In the genomic region with DNA sequence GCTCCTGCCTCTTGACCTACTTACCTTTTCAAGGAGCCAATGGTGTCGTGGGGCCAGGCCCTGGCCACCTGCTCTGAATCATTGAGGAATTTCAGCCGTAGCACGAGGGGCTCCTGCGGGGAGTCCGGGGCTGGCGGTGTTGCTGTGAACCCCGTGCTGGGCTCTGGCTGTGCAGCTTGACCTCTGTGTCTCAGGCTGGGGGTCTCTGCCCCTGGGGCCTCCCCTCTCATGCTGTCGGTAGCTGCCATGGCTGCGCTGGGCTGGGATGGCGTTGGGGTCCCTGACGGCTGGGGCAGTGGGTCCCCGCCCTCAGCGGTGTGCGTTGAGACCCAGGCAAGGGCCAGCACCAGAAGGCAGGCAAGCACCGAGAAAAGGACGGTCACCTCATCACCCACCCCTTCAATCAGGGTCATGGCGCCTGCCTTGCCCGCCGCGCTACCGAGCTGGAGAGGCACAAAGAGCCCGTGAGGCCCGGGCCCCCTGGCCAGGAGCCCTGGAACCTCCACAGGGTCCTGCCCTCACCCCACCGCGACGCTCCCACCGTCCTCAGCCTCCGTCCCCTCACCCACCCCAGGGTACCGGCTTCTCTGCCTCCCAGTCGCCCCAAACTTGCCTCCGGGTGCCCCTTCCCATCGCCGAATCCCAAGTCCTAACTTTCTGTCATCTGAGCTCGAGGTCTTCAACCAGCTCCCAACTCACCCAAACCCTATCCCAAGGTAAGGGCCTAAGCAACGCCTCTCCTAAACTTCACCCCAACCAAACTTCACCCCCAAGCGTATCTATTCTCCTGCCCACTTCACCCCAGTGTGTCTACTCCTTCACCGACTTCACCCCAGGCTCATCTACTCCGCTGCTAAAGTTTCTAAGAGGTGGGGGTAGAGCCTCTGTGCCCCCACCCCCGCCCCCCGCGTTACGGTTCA, we compare ENCODE assay signal across 8 cellular contexts. TPM values are rescaled to one million over a fixed set of nuclear protein-coding genes. Genes with fewer than 3 reads are reported as not detected.
A peak's percentile ranks its signal among the peaks of the same experiment; 100 is the strongest.
DNase-seq lines count a peak whose midpoint lies in the region; TF ChIP-seq lines count a peak whose summit lies in the region.

No MANE protein-coding gene starts in this region.

- H3K4me2 ChIP-seq in skeletal muscle satellite cell (ENCODE audit: low read length): peak overlapping the region; percentile 99

- H3K9me3 ChIP-seq in HAP-1 (no peaks in the 10 kb centered on the region), WERI-Rb-1 (ENCODE audit: severe bottlenecking) (no peaks in the 10 kb centered on the region), left ventricle myocardium inferior (replicated peaks) (no peaks in the 10 kb centered on the region), skeletal muscle satellite cell (replicated peaks; ENCODE audit: low read length) (no peaks in the 10 kb centered on the region)

- H3K27ac ChIP-seq in WERI-Rb-1 (peak overlapping the region; percentile 98), left ventricle myocardium inferior (replicated peaks) (peak overlapping the region; percentile 96)

- H3K36me3 ChIP-seq in HAP-1 (replicated peaks) (peaks cover 21% of the 10 kb centered on the region), WERI-Rb-1 (peaks cover 26% of the 10 kb centered on the region), left ventricle myocardium inferior (no peaks in the 10 kb centered on the region), skeletal muscle satellite cell (ENCODE audit: insufficient read depth, low read length) (peaks cover 6% of the 10 kb centered on the region)

- intact Hi-C loops in left ventricle myocardium inferior (cut with micrococcal nuclease): no loop called here

- no peak for TF ChIP-seq CTCF in WERI-Rb-1 (IDR thresholded peaks at IDR 0.05; ENCODE audit: low read depth, low read length)
- TF ChIP-seq CTCF in left ventricle myocardium inferior (IDR thresholded peaks at IDR 0.05; ENCODE audit: borderline replicate concordance): no peak

- H3K27me3 ChIP-seq in HAP-1 (ENCODE audit: low read depth) (no peaks in the 10 kb centered on the region), WERI-Rb-1 (ENCODE audit: insufficient read depth, low read depth, severe bottlenecking) (no peaks in the 10 kb centered on the region), left ventricle myocardium inferior (ENCODE audit: low read depth) (no peaks in the 10 kb centered on the region), skeletal muscle satellite cell (ENCODE audit: control insufficient read depth, insufficient read depth, low read length) (no peaks in the 10 kb centered on the region)

- peaks cover 31% of the 10 kb centered on the region for H3K4me1 ChIP-seq in HAP-1
- H3K4me1 ChIP-seq in left ventricle myocardium inferior: peaks cover 82% of the 10 kb centered on the region
- H3K4me1 ChIP-seq in skeletal muscle satellite cell (ENCODE audit: control insufficient read depth, insufficient read depth, low read length): peaks cover 45% of the 10 kb centered on the region

- DNase-seq in HAP-1 (ENCODE audit: low spot score in 2 of 2) (no peak), WERI-Rb-1 (no peak), left ventricle myocardium inferior (no peak), COR-L47 (lab: John Stamatoyannopoulos, UW) (no peak), SHP77 (lab: John Stamatoyannopoulos, UW) (no peak), T1000 (lab: John Stamatoyannopoulos, UW) (no peak), SIG-M5 treated with dmso at 0.1 percent for 504 hours (lab: John Stamatoyannopoulos, UW; ENCODE audit: unreplicated experiment) (no peak)

- H3K9ac ChIP-seq in skeletal muscle satellite cell (ENCODE audit: low read depth, low read length): peak overlapping the region; percentile 99

- H3K4me3 ChIP-seq in HAP-1: peak overlapping the region; percentile 98
- peak overlapping the region; percentile 49 for H3K4me3 ChIP-seq in WERI-Rb-1 (ENCODE audit: low read depth, low read length)
- peak overlapping the region; percentile 89 for H3K4me3 ChIP-seq in left ventricle myocardium inferior
- H3K4me3 ChIP-seq in skeletal muscle satellite cell (ENCODE audit: low read length): peak overlapping the region; percentile 81

- in situ Hi-C loops in HAP-1 (cut with MboI; ENCODE audit: low sequenced_read_pairs): no loop called here

RNA-seq across cellular contexts. Expression of gene TMUB1, which starts 0.9 kb away (rescaled TPM):
- 30.1 TPM for total RNA-seq in left ventricle myocardium inferior
- total RNA-seq in skeletal muscle satellite cell (2012; rRNA removed): 18.8 and 25.1 TPM in 2 replicates

RNA-seq across cellular contexts. Expression of gene FASTK, which starts 1.8 kb away (rescaled TPM):
- 75.7 TPM for total RNA-seq in left ventricle myocardium inferior
- 58.3 and 85.2 TPM in 2 replicates for total RNA-seq in skeletal muscle satellite cell (2012; rRNA removed)

RNA-seq across cellular contexts. Expression of gene AGAP3, which starts 3.9 kb away (rescaled TPM):
- total RNA-seq in left ventricle myocardium inferior: 51.0 TPM
- total RNA-seq in skeletal muscle satellite cell (2012; rRNA removed): 60.1 and 66.2 TPM in 2 replicates

RNA-seq across cellular contexts. Expression of gene SLC4A2, which starts 23.0 kb away (rescaled TPM):
- 62.9 TPM for total RNA-seq in left ventricle myocardium inferior
- 54.8 and 77.8 TPM in 2 replicates for total RNA-seq in skeletal muscle satellite cell (2012; rRNA removed)

RNA-seq across cellular contexts. Expression of gene CDK5, which starts 24.7 kb away (rescaled TPM):
- 9.6 TPM for total RNA-seq in left ventricle myocardium inferior
- total RNA-seq in skeletal muscle satellite cell (2012; rRNA removed): 15.7 and 18.1 TPM in 2 replicates
